ENCODE assay signal across 9 cellular contexts in the genomic region with DNA sequence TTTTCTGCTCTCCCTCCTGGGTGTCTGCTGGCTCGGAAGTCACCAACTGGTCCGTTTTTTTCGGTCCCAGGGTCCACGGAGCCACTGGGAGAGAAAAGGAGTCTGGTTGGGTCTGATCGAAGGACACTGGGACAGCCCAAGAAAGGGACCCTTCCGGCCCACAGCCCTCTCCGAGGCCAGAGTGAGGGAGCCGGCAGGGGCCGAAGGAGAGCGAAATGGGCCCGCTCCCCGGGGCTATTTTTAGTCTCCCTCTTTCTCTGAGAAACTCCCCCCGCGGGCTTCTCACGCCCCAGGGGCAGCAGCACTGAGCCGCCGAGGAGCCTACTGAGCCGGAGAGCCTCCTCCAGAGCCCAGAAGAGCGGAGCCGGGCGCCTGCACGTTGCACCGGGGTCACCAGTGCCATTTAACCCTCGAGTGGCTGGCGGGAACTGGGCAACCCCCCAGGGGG. TPM values are rescaled to one million over a fixed set of nuclear protein-coding genes. Genes with fewer than 3 reads are reported as not detected.
A peak's percentile ranks its signal among the peaks of the same experiment; 100 is the strongest.
DNase-seq lines count a peak whose midpoint lies in the region; ATAC-seq and TF ChIP-seq lines count a peak whose summit lies in the region.
"Had no signal": no experiment of that assay in that cellular context is flagged by ENCODE, and none has a peak within 500 bp of the region (broad histone marks: within the 10 kb centered on the region; RNA-seq: fewer than 3 reads in every experiment).

No MANE protein-coding gene starts in this region.

- no peak overlapping the region for H3K27ac Mint-ChIP-seq in H9
- H3K27ac Mint-ChIP-seq in dendritic cell treated with granulocyte-macrophage colony-stimulating factor and Interleukin-4, amounts not matched to agents 40 ng/mL and 50 ng/mL, for 4 days, result peak overlapping the region; percentile 48
- no peak overlapping the region for H3K27ac Mint-ChIP-seq in neural progenitor cell

- H2AFZ ChIP-seq in H9 (ENCODE audit: low read length) (no peak overlapping the region), neural progenitor cell (replicated peaks) (peak overlapping the region; percentile 35)

- H3K27me3 ChIP-seq in H9 (ENCODE audit: insufficient read depth, low read length) (peaks cover 60% of the 10 kb centered on the region), neural progenitor cell (peaks cover 77% of the 10 kb centered on the region), body of pancreas (peaks cover 0 to 23% of the 10 kb centered on the region in 2 donors)

- H3K23ac ChIP-seq in H9 (ENCODE audit: insufficient read length, low read depth, low read length), result no peak overlapping the region

- TF ChIP-seq CTCF in GM10266 (IDR thresholded peaks at IDR 0.05; ENCODE audit: control insufficient read depth, insufficient read depth, low read depth, missing control alignments), result no peak
- no peak for TF ChIP-seq CTCF in H9 (conservative IDR thresholded peaks at IDR 0.05)
- TF ChIP-seq CTCF in neural progenitor cell (IDR thresholded peaks at IDR 0.05), result no peak
- TF ChIP-seq CTCF in body of pancreas (IDR thresholded peaks at IDR 0.05), result no peak

- no peak overlapping the region for H2BK15ac ChIP-seq in H9 (ENCODE audit: low read depth, low read length)

- no peak overlapping the region for H4K5ac ChIP-seq in H9 (ENCODE audit: insufficient read length, low read depth, low read length)

- no CpG with 5 or more reads among the region's 25 CpGs for WGBS in H9 (ENCODE audit: extremely low coverage, insufficient read length, low lambda C conversion rate)
- WGBS in body of pancreas, 2 donors, result 26 to 31% methylated on average over 11 to 25 of the region's 25 CpGs

- no peaks in the 10 kb centered on the region for H3K36me3 ChIP-seq in neural progenitor cell
- H3K36me3 ChIP-seq in body of pancreas (replicated peaks in 1 of 2; ENCODE audit: insufficient read depth in 1 of 2, low read depth in 2 of 2), result no peaks in the 10 kb centered on the region

- peaks cover 24% of the 10 kb centered on the region for H3K23me2 ChIP-seq in H9 (ENCODE audit: insufficient read length, low read depth, low read length, poor library complexity, severe bottlenecking)

- H3K9me3 Mint-ChIP-seq in H9, result peaks cover 0 to 9% of the 10 kb centered on the region in 2 experiments; a peak in 2 of 5 replicates
- H3K9me3 Mint-ChIP-seq in dendritic cell treated with granulocyte-macrophage colony-stimulating factor and Interleukin-4, amounts not matched to agents 40 ng/mL and 50 ng/mL, for 4 days, result no peaks in the 10 kb centered on the region
- no peaks in the 10 kb centered on the region for H3K9me3 Mint-ChIP-seq in neural progenitor cell

- H3F3A ChIP-seq in neural progenitor cell (ENCODE audit: low read depth), result peaks cover 41% of the 10 kb centered on the region

- H3K4me1 ChIP-seq in H9 (ENCODE audit: insufficient read depth, low read length), result no peaks in the 10 kb centered on the region
- H3K4me1 ChIP-seq in neural progenitor cell, result peaks cover 36% of the 10 kb centered on the region
- peaks cover 60% of the 10 kb centered on the region for H3K4me1 ChIP-seq in body of pancreas

- H2BK12ac ChIP-seq in H9 (ENCODE audit: insufficient read length, low read depth, low read length), result no peak overlapping the region

- H3K4ac ChIP-seq in H9 (ENCODE audit: low read depth, low read length), result no peak overlapping the region

- H3K4me1 Mint-ChIP-seq in H9 (peaks cover 41 to 59% of the 10 kb centered on the region in 2 experiments), neural progenitor cell (peaks cover 36% of the 10 kb centered on the region)
- H3K4me1 Mint-ChIP-seq in dendritic cell treated with granulocyte-macrophage colony-stimulating factor and Interleukin-4, amounts not matched to agents 40 ng/mL and 50 ng/mL, for 4 days (ENCODE audit: low read depth), result peaks cover 58% of the 10 kb centered on the region

- H3K79me2 ChIP-seq in H9 (ENCODE audit: insufficient read depth, low read length), result no peaks in the 10 kb centered on the region
- no peaks in the 10 kb centered on the region for H3K79me2 ChIP-seq in neural progenitor cell (ENCODE audit: low read depth)

- H3K9me3 ChIP-seq in H9 (ENCODE audit: control insufficient read depth, low read depth, low read length), result no peaks in the 10 kb centered on the region
- H3K9me3 ChIP-seq in neural progenitor cell (ENCODE audit: low read depth), result no peaks in the 10 kb centered on the region
- H3K9me3 ChIP-seq in body of pancreas, result no peaks in the 10 kb centered on the region

- H3K4me3 Mint-ChIP-seq in H9 (peak overlapping the region; percentile 27 to 76), neural progenitor cell (peak overlapping the region; percentile 64)
- no peak overlapping the region for H3K4me3 Mint-ChIP-seq in dendritic cell treated with granulocyte-macrophage colony-stimulating factor and Interleukin-4, amounts not matched to agents 40 ng/mL and 50 ng/mL, for 4 days

- H2BK5ac ChIP-seq in H9 (ENCODE audit: insufficient read length, low read length), result no peak overlapping the region

- H3T11ph ChIP-seq in H9 (ENCODE audit: low read length), result no peak overlapping the region

- no peak overlapping the region for H2BK120ac ChIP-seq in H9 (ENCODE audit: low read depth, low read length, poor library complexity, severe bottlenecking)

- no peak overlapping the region for H3K9ac ChIP-seq in H9 (ENCODE audit: extremely low read depth, insufficient read length, low read length)
- no peak overlapping the region for H3K9ac ChIP-seq in neural progenitor cell

- H3K27ac ChIP-seq in H9 (ENCODE audit: insufficient read length, low read depth, low read length) (no peak overlapping the region), neural progenitor cell (no peak overlapping the region), body of pancreas (peak overlapping the region in 1 of 4 donors; percentile 81)

- H3K4me3 ChIP-seq in neural progenitor cell, result peak overlapping the region; percentile 44
- no peak overlapping the region for H3K4me3 ChIP-seq in body of pancreas

- H3K79me1 ChIP-seq in H9 (ENCODE audit: insufficient read depth, low read depth, low read length, poor library complexity, severe bottlenecking), result no peaks in the 10 kb centered on the region

- H3K18ac ChIP-seq in H9 (ENCODE audit: insufficient read length, low read depth, low read length), result no peak overlapping the region

- ATAC-seq in body of pancreas, result no peak

- no peak for TF ChIP-seq POLR2A in body of pancreas (IDR thresholded peaks at IDR 0.05)

- H3K27me3 Mint-ChIP-seq in H9 (ENCODE audit: low read depth) (peaks cover 72% of the 10 kb centered on the region), neural progenitor cell (ENCODE audit: insufficient read depth, low read depth) (peaks cover 55% of the 10 kb centered on the region)
- H3K27me3 Mint-ChIP-seq in dendritic cell treated with granulocyte-macrophage colony-stimulating factor and Interleukin-4, amounts not matched to agents 40 ng/mL and 50 ng/mL, for 4 days, result peaks cover 60% of the 10 kb centered on the region

- H4K20me1 ChIP-seq in H9 (ENCODE audit: control insufficient read depth, insufficient read depth, insufficient read length) (no peaks in the 10 kb centered on the region), neural progenitor cell (ENCODE audit: low read depth) (peaks cover 56% of the 10 kb centered on the region)

- H4K8ac ChIP-seq in H9 (replicated peaks; ENCODE audit: insufficient read length, low read depth, low read length), result no peak overlapping the region

- H2AK5ac ChIP-seq in H9 (ENCODE audit: insufficient read length, low read length), result no peak overlapping the region

- no peak overlapping the region for H3K56ac ChIP-seq in H9 (ENCODE audit: insufficient read length, low read depth, low read length)

- no peak overlapping the region for H3K14ac ChIP-seq in H9 (ENCODE audit: insufficient read depth, low read length)

- H2BK20ac ChIP-seq in H9 (ENCODE audit: low read depth, low read length, poor library complexity, severe bottlenecking), result no peak overlapping the region

- H4K91ac ChIP-seq in H9 (ENCODE audit: insufficient read length, low read depth, low read length), result no peak overlapping the region

- H3K4me2 ChIP-seq in H9 (ENCODE audit: insufficient read depth, insufficient read length, low read length), result peak overlapping the region; percentile 49
- peak overlapping the region; percentile 84 for H3K4me2 ChIP-seq in neural progenitor cell

- DNase-seq in GM10266 (ENCODE audit: extremely low spot score), result peak; percentile 65
- DNase-seq in H9, result peak; percentile 36
- peak; percentile 28 for DNase-seq in neural progenitor cell (ENCODE audit: low spot score)
- DNase-seq in NCI-H1436 (lab: John Stamatoyannopoulos, UW), result no peak
- no peak for DNase-seq in NCI-H1092 (lab: John Stamatoyannopoulos, UW)
- no peak for DNase-seq in NCI-H2227 (lab: John Stamatoyannopoulos, UW; ENCODE audit: unreplicated experiment)
- DNase-seq in body of pancreas, result no peak
- DNase-seq: NCI-H2029 had no signal

- intact Hi-C loops in dendritic cell treated with granulocyte-macrophage colony-stimulating factor and Interleukin-4, amounts not matched to agents 40 ng/mL and 50 ng/mL, for 4 days (cut with micrococcal nuclease), result loop anchor here (5.0 kb wide), 1 partner anchor 37 kb away; no protein-coding TSS in a partner anchor
- intact Hi-C loops in body of pancreas (cut with DNase I), result loop anchor here (10.0 kb wide), 1 partner anchor 95 kb away; no protein-coding TSS in a partner anchor

- H3K36me3 Mint-ChIP-seq in H9 (ENCODE audit: insufficient read depth in 1 of 3, low read depth in 3 of 3) (no peaks in the 10 kb centered on the region), neural progenitor cell (peaks cover 2% of the 10 kb centered on the region)
- peaks cover 9% of the 10 kb centered on the region for H3K36me3 Mint-ChIP-seq in dendritic cell treated with granulocyte-macrophage colony-stimulating factor and Interleukin-4, amounts not matched to agents 40 ng/mL and 50 ng/mL, for 4 days (ENCODE audit: low read depth)

RNA-seq across cellular contexts. Expression of a gene that starts 1.9 kb away (rescaled TPM):
- total RNA-seq in H9 (2021), result 0.33 and 0.92 TPM in 2 replicates
- total RNA-seq in neural progenitor cell (ENCODE audit: low replicate concordance), result 0.26 and 0.81 TPM in 2 replicates
- total RNA-seq in body of pancreas, result 10 to 100 TPM; 11.7 to 20.8 TPM

RNA-seq across cellular contexts. Expression of a gene that starts 8.2 kb away (rescaled TPM):
- total RNA-seq in H9 (2021), result not detected in 2 replicates
- total RNA-seq in neural progenitor cell (ENCODE audit: low replicate concordance), result not detected in 2 replicates
- 1 to 10 TPM in 1 of 2 donors, not detected in 1; 7.0 TPM for total RNA-seq in body of pancreas

RNA-seq across cellular contexts. Expression of a gene that starts 20.5 kb away (rescaled TPM):
- total RNA-seq in H9 (2021) (6.4 and 7.0 TPM in 2 replicates), neural progenitor cell (ENCODE audit: low replicate concordance) (0.39 and 7.5 TPM in 2 replicates), body of pancreas (not detected)

RNA-seq across cellular contexts. Expression of a gene that starts 40.0 kb away (rescaled TPM):
- 14.5 and 18.1 TPM in 2 replicates for total RNA-seq in H9 (2021)
- 35.8 and 41.9 TPM in 2 replicates for total RNA-seq in neural progenitor cell (ENCODE audit: low replicate concordance)
- total RNA-seq in body of pancreas, result 10 to 100 TPM; 13.0 to 23.7 TPM

Comparison
In these comparisons a context has a peak if more than half of its experiments do, and no peak if none do; other contexts are left out.
1. DNase-seq: peak in GM10266 (single experiment), H9 (single experiment) and neural progenitor cell (single experiment); none in NCI-H1436 (single experiment), NCI-H1092 (single experiment), NCI-H2227 (single experiment) and body of pancreas (0 of 4).